In the genomic region with DNA sequence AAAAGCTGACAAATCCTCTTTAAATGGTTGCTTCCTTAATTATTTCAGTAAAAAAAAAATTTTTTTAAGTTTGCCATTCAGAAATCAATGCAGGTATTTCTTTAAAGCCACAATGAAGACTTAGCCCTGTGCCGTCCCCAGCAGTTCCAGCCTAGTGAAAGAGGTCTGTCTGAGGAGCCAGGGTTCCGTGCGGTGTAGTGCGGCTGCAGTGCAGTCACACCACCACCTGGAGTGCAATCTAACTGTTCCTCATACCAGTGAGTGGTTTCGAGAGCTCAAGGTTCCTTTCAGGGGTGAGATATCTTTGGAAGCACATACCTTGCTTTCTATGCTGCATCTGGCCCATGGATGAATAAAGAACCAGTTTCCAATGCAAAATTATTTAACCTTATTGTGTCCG, we compare ENCODE assay signal across 15 cellular contexts.
DNase-seq lines count a peak whose midpoint lies in the region; ATAC-seq and TF ChIP-seq lines count a peak whose summit lies in the region.
"Had no signal": no experiment of that assay in that cellular context is flagged by ENCODE, and none has a peak within 500 bp of the region (broad histone marks: within the 10 kb centered on the region; RNA-seq: fewer than 3 reads in every experiment).

No MANE protein-coding gene starts in this region.

- ATAC-seq in WTC11 (peak; percentile 73), GM21528 (IDR thresholded peaks at IDR 0.05; ENCODE audit: low FRiP score, unreplicated experiment) (no peak)
- ATAC-seq: T-cell had no signal

- H3K9me3 Mint-ChIP-seq in WTC11, result peaks cover 19% of the 10 kb centered on the region
- H3K9me3 Mint-ChIP-seq: CD8-positive, alpha-beta memory T cell had no signal

- CTCF ChIA-PET in WTC11 (lab: Charles Lee), result interaction anchor here (0.6 to 1.6 kb wide), 5 partner anchors 8 to 106 kb away, joined by 3 to 6 read pairs (median 3); no protein-coding TSS in a partner anchor

- H3K27ac Mint-ChIP-seq in WTC11, result no peak overlapping the region
- H3K27ac Mint-ChIP-seq: CD8-positive, alpha-beta memory T cell; T-cell had no signal

- no peak for TF ChIP-seq CTCF in WTC11 (IDR thresholded peaks at IDR 0.05)

- no peaks in the 10 kb centered on the region for H3K27me3 Mint-ChIP-seq in WTC11 (ENCODE audit: low read depth)
- H3K27me3 Mint-ChIP-seq: CD8-positive, alpha-beta memory T cell; T-cell had no signal

- peak; percentile 5 for DNase-seq in DMS53 (lab: John Stamatoyannopoulos, UW)
- no peak for DNase-seq in DMS53 treated with DMSO at 0.1 percent for 48 hours (lab: John Stamatoyannopoulos, UW; ENCODE audit: unreplicated experiment)
- peak; percentile 29 for DNase-seq in WTC11 (ENCODE audit: low spot score)
- DNase-seq in iPS-NIHi7 (ENCODE audit: extremely low spot score), result peak; percentile 28
- DNase-seq in MV-4-11 (lab: John Stamatoyannopoulos, UW), result no peak
- no peak for DNase-seq in NCI-H345 (lab: John Stamatoyannopoulos, UW)
- no peak for DNase-seq in stimulated activated CD4-positive, alpha-beta T cell treated with anti-CD3 and anti-CD28 coated beads, Interleukin-2, amount 100 ng/mL, for 24 hours
- DNase-seq: 8988T; CD8-positive, alpha-beta memory T cell; NCI-H1092; NCI-H146; NCI-H2081 treated with DMSO at 0.1 percent for 48 hours; NCI-H524; T-cell had no signal

- POLR2A ChIA-PET in WTC11 (lab: Charles Lee), result no interaction called here

- peaks cover 19% of the 10 kb centered on the region for H3K36me3 Mint-ChIP-seq in WTC11

- H3K4me1 Mint-ChIP-seq in WTC11, result no peaks in the 10 kb centered on the region
- H3K4me1 Mint-ChIP-seq: CD8-positive, alpha-beta memory T cell; T-cell had no signal

- H3K4me3 Mint-ChIP-seq in WTC11, result no peak overlapping the region
- H3K4me3 Mint-ChIP-seq: CD8-positive, alpha-beta memory T cell; T-cell had no signal

TF ChIP-seq in WTC11, 78 proteins besides CTCF, POLR2A, EP300 and RAD21:
- TF ChIP-seq, protein P1, sequence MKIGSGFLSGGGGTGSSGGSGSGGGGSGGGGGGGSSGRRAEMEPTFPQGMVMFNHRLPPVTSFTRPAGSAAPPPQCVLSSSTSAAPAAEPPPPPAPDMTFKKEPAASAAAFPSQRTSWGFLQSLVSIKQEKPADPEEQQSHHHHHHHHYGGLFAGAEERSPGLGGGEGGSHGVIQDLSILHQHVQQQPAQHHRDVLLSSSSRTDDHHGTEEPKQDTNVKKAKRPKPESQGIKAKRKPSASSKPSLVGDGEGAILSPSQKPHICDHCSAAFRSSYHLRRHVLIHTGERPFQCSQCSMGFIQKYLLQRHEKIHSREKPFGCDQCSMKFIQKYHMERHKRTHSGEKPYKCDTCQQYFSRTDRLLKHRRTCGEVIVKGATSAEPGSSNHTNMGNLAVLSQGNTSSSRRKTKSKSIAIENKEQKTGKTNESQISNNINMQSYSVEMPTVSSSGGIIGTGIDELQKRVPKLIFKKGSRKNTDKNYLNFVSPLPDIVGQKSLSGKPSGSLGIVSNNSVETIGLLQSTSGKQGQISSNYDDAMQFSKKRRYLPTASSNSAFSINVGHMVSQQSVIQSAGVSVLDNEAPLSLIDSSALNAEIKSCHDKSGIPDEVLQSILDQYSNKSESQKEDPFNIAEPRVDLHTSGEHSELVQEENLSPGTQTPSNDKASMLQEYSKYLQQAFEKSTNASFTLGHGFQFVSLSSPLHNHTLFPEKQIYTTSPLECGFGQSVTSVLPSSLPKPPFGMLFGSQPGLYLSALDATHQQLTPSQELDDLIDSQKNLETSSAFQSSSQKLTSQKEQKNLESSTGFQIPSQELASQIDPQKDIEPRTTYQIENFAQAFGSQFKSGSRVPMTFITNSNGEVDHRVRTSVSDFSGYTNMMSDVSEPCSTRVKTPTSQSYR (CRISPR knock-in tag; IDR thresholded peaks at IDR 0.05), result no peak
- TF ChIP-seq, protein P2, sequence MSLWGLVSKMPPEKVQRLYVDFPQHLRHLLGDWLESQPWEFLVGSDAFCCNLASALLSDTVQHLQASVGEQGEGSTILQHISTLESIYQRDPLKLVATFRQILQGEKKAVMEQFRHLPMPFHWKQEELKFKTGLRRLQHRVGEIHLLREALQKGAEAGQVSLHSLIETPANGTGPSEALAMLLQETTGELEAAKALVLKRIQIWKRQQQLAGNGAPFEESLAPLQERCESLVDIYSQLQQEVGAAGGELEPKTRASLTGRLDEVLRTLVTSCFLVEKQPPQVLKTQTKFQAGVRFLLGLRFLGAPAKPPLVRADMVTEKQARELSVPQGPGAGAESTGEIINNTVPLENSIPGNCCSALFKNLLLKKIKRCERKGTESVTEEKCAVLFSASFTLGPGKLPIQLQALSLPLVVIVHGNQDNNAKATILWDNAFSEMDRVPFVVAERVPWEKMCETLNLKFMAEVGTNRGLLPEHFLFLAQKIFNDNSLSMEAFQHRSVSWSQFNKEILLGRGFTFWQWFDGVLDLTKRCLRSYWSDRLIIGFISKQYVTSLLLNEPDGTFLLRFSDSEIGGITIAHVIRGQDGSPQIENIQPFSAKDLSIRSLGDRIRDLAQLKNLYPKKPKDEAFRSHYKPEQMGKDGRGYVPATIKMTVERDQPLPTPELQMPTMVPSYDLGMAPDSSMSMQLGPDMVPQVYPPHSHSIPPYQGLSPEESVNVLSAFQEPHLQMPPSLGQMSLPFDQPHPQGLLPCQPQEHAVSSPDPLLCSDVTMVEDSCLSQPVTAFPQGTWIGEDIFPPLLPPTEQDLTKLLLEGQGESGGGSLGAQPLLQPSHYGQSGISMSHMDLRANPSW (CRISPR knock-in tag; conservative IDR thresholded peaks at IDR 0.05; ENCODE audit: low read depth), result no peak
- TF ChIP-seq ESRRA (CRISPR knock-in tag; IDR thresholded peaks at IDR 0.05; ENCODE audit: borderline replicate concordance) (no peak), NR3C1 (CRISPR knock-in tag; conservative IDR thresholded peaks at IDR 0.05; ENCODE audit: low read depth) (no peak), SOX15 (CRISPR knock-in tag; IDR thresholded peaks at IDR 0.05) (no peak), FOXP1 (CRISPR knock-in tag; IDR thresholded peaks at IDR 0.05; ENCODE audit: borderline replicate concordance) (no peak), OVOL2 (CRISPR knock-in tag; IDR thresholded peaks at IDR 0.05; ENCODE audit: borderline replicate concordance) (no peak), MXD4 (CRISPR knock-in tag; IDR thresholded peaks at IDR 0.05; ENCODE audit: borderline replicate concordance) (no peak), HMGA2 (CRISPR knock-in tag; IDR thresholded peaks at IDR 0.05) (no peak)
- TF ChIP-seq, protein P3, sequence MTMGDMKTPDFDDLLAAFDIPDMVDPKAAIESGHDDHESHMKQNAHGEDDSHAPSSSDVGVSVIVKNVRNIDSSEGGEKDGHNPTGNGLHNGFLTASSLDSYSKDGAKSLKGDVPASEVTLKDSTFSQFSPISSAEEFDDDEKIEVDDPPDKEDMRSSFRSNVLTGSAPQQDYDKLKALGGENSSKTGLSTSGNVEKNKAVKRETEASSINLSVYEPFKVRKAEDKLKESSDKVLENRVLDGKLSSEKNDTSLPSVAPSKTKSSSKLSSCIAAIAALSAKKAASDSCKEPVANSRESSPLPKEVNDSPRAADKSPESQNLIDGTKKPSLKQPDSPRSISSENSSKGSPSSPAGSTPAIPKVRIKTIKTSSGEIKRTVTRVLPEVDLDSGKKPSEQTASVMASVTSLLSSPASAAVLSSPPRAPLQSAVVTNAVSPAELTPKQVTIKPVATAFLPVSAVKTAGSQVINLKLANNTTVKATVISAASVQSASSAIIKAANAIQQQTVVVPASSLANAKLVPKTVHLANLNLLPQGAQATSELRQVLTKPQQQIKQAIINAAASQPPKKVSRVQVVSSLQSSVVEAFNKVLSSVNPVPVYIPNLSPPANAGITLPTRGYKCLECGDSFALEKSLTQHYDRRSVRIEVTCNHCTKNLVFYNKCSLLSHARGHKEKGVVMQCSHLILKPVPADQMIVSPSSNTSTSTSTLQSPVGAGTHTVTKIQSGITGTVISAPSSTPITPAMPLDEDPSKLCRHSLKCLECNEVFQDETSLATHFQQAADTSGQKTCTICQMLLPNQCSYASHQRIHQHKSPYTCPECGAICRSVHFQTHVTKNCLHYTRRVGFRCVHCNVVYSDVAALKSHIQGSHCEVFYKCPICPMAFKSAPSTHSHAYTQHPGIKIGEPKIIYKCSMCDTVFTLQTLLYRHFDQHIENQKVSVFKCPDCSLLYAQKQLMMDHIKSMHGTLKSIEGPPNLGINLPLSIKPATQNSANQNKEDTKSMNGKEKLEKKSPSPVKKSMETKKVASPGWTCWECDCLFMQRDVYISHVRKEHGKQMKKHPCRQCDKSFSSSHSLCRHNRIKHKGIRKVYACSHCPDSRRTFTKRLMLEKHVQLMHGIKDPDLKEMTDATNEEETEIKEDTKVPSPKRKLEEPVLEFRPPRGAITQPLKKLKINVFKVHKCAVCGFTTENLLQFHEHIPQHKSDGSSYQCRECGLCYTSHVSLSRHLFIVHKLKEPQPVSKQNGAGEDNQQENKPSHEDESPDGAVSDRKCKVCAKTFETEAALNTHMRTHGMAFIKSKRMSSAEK (CRISPR knock-in tag; IDR thresholded peaks at IDR 0.05; ENCODE audit: borderline replicate concordance), result no peak

Comparison
In these comparisons a context has a peak if more than half of its experiments do, and no peak if none do; other contexts are left out.
1. DNase-seq: peak in DMS53 (single experiment), WTC11 (single experiment) and iPS-NIHi7 (single experiment); none in DMS53 treated with DMSO at 0.1 percent for 48 hours (single experiment), MV-4-11 (single experiment), NCI-H345 (single experiment) and stimulated activated CD4-positive, alpha-beta T cell treated with anti-CD3 and anti-CD28 coated beads, Interleukin-2, amount 100 ng/mL, for 24 hours (0 of 2).